In genomic region chr5:80793354-80793753, GRCh38 we compare ENCODE assay signal across 20 cellular contexts.
"Had no signal": no experiment of that assay in that cellular context is flagged by ENCODE, and none has a peak within 500 bp of the region (broad histone marks: within the 10 kb centered on the region; RNA-seq: fewer than 3 reads in every experiment).

No MANE protein-coding gene starts in this region.

- H3K27ac ChIP-seq: coronary artery, gastrocnemius medialis, left ventricle myocardium inferior, neural progenitor cell, pancreas, right lobe of liver, transverse colon had no signal

- H3K4me3 ChIP-seq: coronary artery, gastrocnemius medialis, left ventricle myocardium inferior, neural progenitor cell, pancreas, right lobe of liver, transverse colon had no signal

- H3K4me1 ChIP-seq: gastrocnemius medialis, neural progenitor cell, transverse colon had no signal

- H2AFZ ChIP-seq: neural progenitor cell had no signal

- ATAC-seq: activated CD4-positive, CD25-positive, alpha-beta regulatory T cell treated with anti-CD3 and anti-CD28 coated beads, Interleukin-2, amount 50 U/mL, for 24 hours; activated CD8-positive, alpha-beta T cell treated with anti-CD3 and anti-CD28 coated beads, Interleukin-2, amount 10 ng/mL, durations not matched to agents 7 days and 5 days; gastrocnemius medialis; naive thymus-derived CD4-positive, alpha-beta T cell; pancreas; right lobe of liver had no signal

- H3K9ac ChIP-seq: neural progenitor cell had no signal

- H3K36me3 ChIP-seq: neural progenitor cell had no signal

- FAIRE-seq: endometrium, pancreas, small intestine had no signal

- DNase-seq: activated CD4-positive, alpha-beta T cell treated with anti-CD3 and anti-CD28 coated beads, Interleukin-2, amount 10 ng/mL, durations not matched to agents 7 days and 5 days; activated CD8-positive, alpha-beta T cell treated with anti-CD3 and anti-CD28 coated beads, Interleukin-2, amount 10 ng/mL, durations not matched to agents 7 days and 5 days; activated naive CD4-positive, alpha-beta T cell treated with Interleukin-2 at 50 U/mL for 16 hours; activated naive CD8-positive, alpha-beta T cell treated with anti-CD3 and anti-CD28 coated beads, Interleukin-2, amount 10 ng/mL, durations not matched to agents 7 days and 5 days; activated T-cell treated with anti-CD3 and anti-CD28 coated beads, Interleukin-2, amount 50 U/mL, for 24 hours; anterior cingulate cortex; gastrocnemius medialis; head of caudate nucleus; left ventricle myocardium inferior; naive thymus-derived CD4-positive, alpha-beta T cell; pancreas; right lobe of liver; small intestine; stimulated activated CD4-positive, alpha-beta T cell treated with anti-CD3 and anti-CD28 coated beads, Interleukin-15, amount 100 ng/mL, for 24 hours; stimulated activated CD4-positive, alpha-beta T cell treated with anti-CD3 and anti-CD28 coated beads, Interleukin-2, amount 100 ng/mL, for 48 hours; transverse colon had no signal

- H3K9me3 ChIP-seq: gastrocnemius medialis, left ventricle myocardium inferior, pancreas, right lobe of liver, transverse colon had no signal

- H3K27me3 ChIP-seq: gastrocnemius medialis, neural progenitor cell, pancreas, right lobe of liver, transverse colon had no signal

- H3K4me2 ChIP-seq: neural progenitor cell had no signal
